ENCODE assay signal across 17 cellular contexts in the genomic region with DNA sequence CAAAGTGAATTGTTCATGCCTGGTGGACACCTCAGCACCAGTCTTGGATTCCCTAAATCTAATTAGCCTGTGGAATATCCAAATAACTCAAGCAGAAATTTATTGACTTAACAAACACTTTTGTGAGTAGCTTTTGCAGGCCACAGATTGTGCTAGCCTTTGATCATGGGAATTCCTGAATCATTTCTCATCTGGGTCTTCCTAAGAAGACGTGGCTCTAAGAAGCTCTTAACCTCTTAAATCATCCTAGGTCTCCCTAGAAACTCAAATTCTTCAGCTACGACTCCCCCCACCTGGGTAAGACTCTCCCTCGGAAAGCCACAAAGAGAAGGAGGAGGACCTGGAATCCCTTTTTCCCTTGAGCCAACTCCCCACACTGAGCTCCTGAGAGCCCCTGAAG. TPM values are rescaled to one million over a fixed set of nuclear protein-coding genes. Genes with fewer than 3 reads are reported as not detected.
DNase-seq lines count a peak whose midpoint lies in the region; FAIRE-seq and TF ChIP-seq lines count a peak whose summit lies in the region.
"Had no signal": no experiment of that assay in that cellular context is flagged by ENCODE, and none has a peak within 500 bp of the region (broad histone marks: within the 10 kb centered on the region; RNA-seq: fewer than 3 reads in every experiment).

No MANE protein-coding gene starts in this region.

- H3K27ac ChIP-seq in trophoblast cell (ENCODE audit: low read depth, low read length) = no peak overlapping the region
- H3K27ac ChIP-seq: BLaER1 had no signal

- H3K4me1 Mint-ChIP-seq in Calu3 (ENCODE audit: low read depth, unreplicated experiment) (peaks cover 14% of the 10 kb centered on the region), osteocyte (ENCODE audit: unreplicated experiment) (peaks cover 42% of the 10 kb centered on the region)
- H3K4me1 Mint-ChIP-seq: immature natural killer cell had no signal

- no peak overlapping the region for H2AFZ ChIP-seq in trophoblast cell (ENCODE audit: insufficient read depth, low read length, poor library complexity)

- H4K12ac ChIP-seq in trophoblast cell (ENCODE audit: low read depth, low read length) = no peak overlapping the region

- no peaks in the 10 kb centered on the region for H3K79me2 ChIP-seq in trophoblast cell (ENCODE audit: control insufficient read depth, insufficient read depth, low read length, poor library complexity)

- H3K9ac ChIP-seq in trophoblast cell (ENCODE audit: low read length) = no peak overlapping the region
- H3K9ac ChIP-seq: BLaER1 had no signal

- no peak overlapping the region for H2BK5ac ChIP-seq in trophoblast cell (ENCODE audit: low read depth, low read length, poor library complexity)

- no peak overlapping the region for H3K14ac ChIP-seq in trophoblast cell (ENCODE audit: low read length)

- TF ChIP-seq POLR2A in GM12892 (IDR thresholded peaks at IDR 0.05; ENCODE audit: low read depth, low read length) = no peak

- no peak overlapping the region for H2AK5ac ChIP-seq in trophoblast cell (ENCODE audit: low read length)

- H3K9me3 Mint-ChIP-seq in Calu3 (ENCODE audit: low read depth, unreplicated experiment) = no peaks in the 10 kb centered on the region
- H3K9me3 Mint-ChIP-seq in osteocyte (ENCODE audit: unreplicated experiment) = no peaks in the 10 kb centered on the region
- H3K9me3 Mint-ChIP-seq: immature natural killer cell; T-helper 2 cell treated with Interferon-gamma antibody and Interleukin-4, amounts not matched to agents 5 μg/mL and 100 μg/mL, for 36 hours; type B pancreatic cell had no signal

- H3K36me3 Mint-ChIP-seq in Calu3 (ENCODE audit: insufficient read depth, unreplicated experiment) (peaks cover 6% of the 10 kb centered on the region), osteocyte (ENCODE audit: unreplicated experiment) (no peaks in the 10 kb centered on the region)
- H3K36me3 Mint-ChIP-seq: immature natural killer cell, type B pancreatic cell had no signal

- H3K4me2 ChIP-seq in trophoblast cell (ENCODE audit: low read length) = no peak overlapping the region
- H3K4me2 ChIP-seq: BLaER1 had no signal

- no peaks in the 10 kb centered on the region for H3K79me1 ChIP-seq in trophoblast cell (ENCODE audit: low read length)

- no peak overlapping the region for H3K18ac ChIP-seq in trophoblast cell (ENCODE audit: low read length)

- H3K4me3 ChIP-seq in epithelial cell of proximal tubule (ENCODE audit: low read depth, low read length) (no peak overlapping the region), trophoblast cell (ENCODE audit: low read depth, low read length) (no peak overlapping the region)
- H3K4me3 ChIP-seq: BLaER1 had no signal

- no peak for FAIRE-seq in GM12892 (lab: Jason Lieb, UNC)
- no peak for FAIRE-seq in frontal cortex (lab: Jason Lieb, UNC)

- H3K4me3 Mint-ChIP-seq in Calu3 (ENCODE audit: low read depth, unreplicated experiment) (no peak overlapping the region), osteocyte (ENCODE audit: unreplicated experiment) (no peak overlapping the region)
- H3K4me3 Mint-ChIP-seq: immature natural killer cell; T-helper 2 cell treated with Interferon-gamma antibody and Interleukin-4, amounts not matched to agents 5 μg/mL and 100 μg/mL, for 36 hours; type B pancreatic cell had no signal

- peaks cover 3 to 6% of the 10 kb centered on the region in 2 experiments for H3K4me1 ChIP-seq in trophoblast cell (ENCODE audit: control insufficient read depth in 1 of 2, insufficient read depth in 2 of 2, low read length in 2 of 2)

- no peak overlapping the region for H3K23ac ChIP-seq in trophoblast cell (ENCODE audit: low read length)

- no CpG with 5 or more reads among the region's 3 CpGs for WGBS in trophoblast cell (ENCODE audit: extremely low coverage, insufficient coverage, insufficient read length)

- no TSS peak for BruUV-seq in Calu3 (replicated peaks; lab: Mats Ljungman, UMichigan)

- no peak overlapping the region for H2BK12ac ChIP-seq in trophoblast cell (ENCODE audit: low read length)

- no peak overlapping the region for H3K4ac ChIP-seq in trophoblast cell (ENCODE audit: low read depth, low read length)

- no peak overlapping the region for H4K8ac ChIP-seq in trophoblast cell (ENCODE audit: low read depth, low read length)

- DNase-seq in Calu3 (no peak), NCI-H226 (peak; percentile 64), epithelial cell of proximal tubule (ENCODE audit: low read depth) (peak; percentile 85), osteocyte (ENCODE audit: extremely low spot score, unreplicated experiment) (no peak), trophoblast cell (no peak), mesenteric fat pad (ENCODE audit: low spot score) (no peak), GM12892 (ENCODE audit: insufficient read length) (no peak), frontal cortex (ENCODE audit: low spot score in 2 of 2) (no peak)
- DNase-seq: activated CD4-positive, alpha-beta T cell treated with anti-CD3 and anti-CD28 coated beads, Interleukin-2, amount 50 U/mL, for 1 hour; activated T-cell treated with anti-CD3 and anti-CD28 coated beads, Interleukin-2, amount 50 U/mL, for 48 hours; dermis blood vessel endothelial cell; immature natural killer cell; KBM-7; NCI-H187 had no signal

- no peaks in the 10 kb centered on the region for H3K27me3 ChIP-seq in trophoblast cell (ENCODE audit: insufficient read depth, low read length)
- H3K27me3 ChIP-seq: BLaER1 had no signal

- H4K91ac ChIP-seq in trophoblast cell (ENCODE audit: low read depth, low read length) = no peak overlapping the region

- CTCF ChIA-PET in Calu3 (lab: Charles Lee) = interaction anchor here (0.7 kb wide), 1 partner anchor 131 kb away, joined by 4 read pairs; no protein-coding TSS in a partner anchor

- H2BK120ac ChIP-seq in trophoblast cell (ENCODE audit: insufficient read depth, low read length, poor library complexity) = no peak overlapping the region

- H3K27ac Mint-ChIP-seq in Calu3 (ENCODE audit: unreplicated experiment) (peak overlapping the region; percentile 25), osteocyte (ENCODE audit: unreplicated experiment) (peak overlapping the region; percentile 27)
- H3K27ac Mint-ChIP-seq: immature natural killer cell; T-helper 2 cell treated with Interferon-gamma antibody and Interleukin-4, amounts not matched to agents 5 μg/mL and 100 μg/mL, for 36 hours; type B pancreatic cell had no signal

- no peaks in the 10 kb centered on the region for H3K9me3 ChIP-seq in trophoblast cell (ENCODE audit: insufficient read depth, low read depth, low read length)
- H3K9me3 ChIP-seq: BLaER1 had no signal

- no peaks in the 10 kb centered on the region for H3K36me3 ChIP-seq in trophoblast cell (ENCODE audit: control insufficient read depth in 1 of 2, insufficient read depth in 2 of 2, low read length in 2 of 2)
- H3K36me3 ChIP-seq: BLaER1 had no signal

- TF ChIP-seq CTCF in Calu3 (IDR thresholded peaks at IDR 0.05; ENCODE audit: unreplicated experiment) (no peak), epithelial cell of proximal tubule (conservative IDR thresholded peaks at IDR 0.05; ENCODE audit: low read depth, low read length) (no peak), osteocyte (IDR thresholded peaks at IDR 0.05) (no peak)

- intact Hi-C loops in Calu3 (cut with micrococcal nuclease; ENCODE audit: unreplicated experiment) = loop anchor here (10.0 kb wide), 1 partner anchor 102 kb away; no protein-coding TSS in a partner anchor

- H3K27me3 Mint-ChIP-seq in Calu3 (ENCODE audit: unreplicated experiment) (no peaks in the 10 kb centered on the region), osteocyte (ENCODE audit: unreplicated experiment) (no peaks in the 10 kb centered on the region)
- H3K27me3 Mint-ChIP-seq: type B pancreatic cell had no signal

RNA-seq across cellular contexts. Expression of gene PSEN2, which starts 53.8 kb away (rescaled TPM):
- total RNA-seq in Calu3 (2022) (24.2 and 26.8 TPM in 2 replicates), epithelial cell of proximal tubule (26.6 and 30.7 TPM in 2 replicates), osteocyte (18.8 and 22.8 TPM in 2 replicates), mesenteric fat pad (30.9 TPM), frontal cortex (33.4 TPM)
- 3.5 and 3.6 TPM in 2 replicates for polyA plus RNA-seq in trophoblast cell (2013)
- polyA plus RNA-seq in GM12892 (2012; ENCODE audit: missing spikeins) = 3.4 TPM

Comparison
In these comparisons a context has a peak if more than half of its experiments do, and no peak if none do; other contexts are left out.
1. DNase-seq: peak in NCI-H226 (single experiment) and epithelial cell of proximal tubule (single experiment); none in Calu3 (single experiment), osteocyte (single experiment), trophoblast cell (0 of 2), mesenteric fat pad (single experiment), GM12892 (single experiment) and frontal cortex (0 of 2).